9 cellular contexts compared by ENCODE assay signal in genomic region chr1:69569281-69569970, GRCh38. TPM values are rescaled to one million over a fixed set of nuclear protein-coding genes. Genes with fewer than 3 reads are reported as not detected.
DNase-seq lines count a peak whose midpoint lies in the region; ATAC-seq and TF ChIP-seq lines count a peak whose summit lies in the region.
"Had no signal": no experiment of that assay in that cellular context is flagged by ENCODE, and none has a peak within 500 bp of the region (broad histone marks: within the 10 kb centered on the region; RNA-seq: fewer than 3 reads in every experiment).

No MANE protein-coding gene starts in this region.

- H3K27me3 ChIP-seq in Caco-2 (replicated peaks; ENCODE audit: control insufficient read depth, insufficient read depth, low read length) (no peaks in the 10 kb centered on the region), neuron (ENCODE audit: insufficient read depth, low read length) (peaks cover 23% of the 10 kb centered on the region), prostate gland (replicated peaks; ENCODE audit: insufficient read depth) (no peaks in the 10 kb centered on the region), Peyer's patch (peaks cover 0 to 12% of the 10 kb centered on the region in 2 donors)

- no peaks in the 10 kb centered on the region for H3K9me3 ChIP-seq in Caco-2
- no peaks in the 10 kb centered on the region for H3K9me3 ChIP-seq in neuron (ENCODE audit: low read length)
- H3K9me3 ChIP-seq in prostate gland = no peaks in the 10 kb centered on the region
- H3K9me3 ChIP-seq in Peyer's patch = no peaks in the 10 kb centered on the region

- H3K27me3 Mint-ChIP-seq in Caco-2 (ENCODE audit: insufficient read depth, unreplicated experiment) (no peaks in the 10 kb centered on the region), endothelial cell (ENCODE audit: unreplicated experiment) (peaks cover 13% of the 10 kb centered on the region)

- CTCF ChIA-PET in Caco-2 (lab: Charles Lee) = no interaction called here

- H3K4me1 Mint-ChIP-seq in Caco-2 (ENCODE audit: low read depth, unreplicated experiment) = no peaks in the 10 kb centered on the region
- peaks cover 18% of the 10 kb centered on the region for H3K4me1 Mint-ChIP-seq in endothelial cell (ENCODE audit: unreplicated experiment)

- DNase-seq in Caco-2 (no peak), M059J (ENCODE audit: low read depth) (peak; percentile 26), endothelial cell (ENCODE audit: low spot score) (peak; percentile 11), prostate gland (ENCODE audit: low spot score) (no peak), Peyer's patch (no peak)
- DNase-seq: stimulated activated CD4-positive, alpha-beta T cell treated with anti-CD3 and anti-CD28 coated beads, Interleukin-15, amount 100 ng/mL, for 24 hours had no signal

- H3K4me1 ChIP-seq in Caco-2 (0 out of 2 replicates have a peak, but pooled peaks cover 3% of the 10 kb centered on the region), neuron (ENCODE audit: insufficient read depth, low read length) (peaks cover 28% of the 10 kb centered on the region), prostate gland (replicated peaks) (no peaks in the 10 kb centered on the region), Peyer's patch (peaks cover 0 to 15% (median 0%) of the 10 kb centered on the region in 4 donors)

- TF ChIP-seq CTCF in Caco-2 (IDR thresholded peaks at IDR 0.05; ENCODE audit: insufficient read depth in 1 of 2, low read depth in 1 of 2, low read length in 1 of 2, severe bottlenecking in 1 of 2, unreplicated experiment in 1 of 2) (no peak), endothelial cell (IDR thresholded peaks at IDR 0.05; ENCODE audit: unreplicated experiment) (no peak), prostate gland (IDR thresholded peaks at IDR 0.05) (no peak), Peyer's patch (IDR thresholded peaks at IDR 0.05) (no peak)

- H3K36me3 ChIP-seq in Caco-2 (ENCODE audit: control insufficient read depth, insufficient read depth, low read length) = no peaks in the 10 kb centered on the region
- no peaks in the 10 kb centered on the region for H3K36me3 ChIP-seq in neuron (ENCODE audit: insufficient read depth, low read length)
- H3K36me3 ChIP-seq in prostate gland = no peaks in the 10 kb centered on the region
- H3K36me3 ChIP-seq in Peyer's patch = no peaks in the 10 kb centered on the region

- H3K4me3 Mint-ChIP-seq in Caco-2 (ENCODE audit: unreplicated experiment) = peak overlapping the region; percentile 97
- peak overlapping the region; percentile 87 for H3K4me3 Mint-ChIP-seq in endothelial cell (ENCODE audit: unreplicated experiment)

- H3K27ac Mint-ChIP-seq in Caco-2 (ENCODE audit: unreplicated experiment) (no peak overlapping the region), endothelial cell (ENCODE audit: unreplicated experiment) (no peak overlapping the region)

- POLR2A ChIA-PET in Caco-2 (lab: Charles Lee) = no interaction called here

- WGBS in prostate gland = 2% methylated on average over 26 of the region's 26 CpGs

- H3K4me3 ChIP-seq in Caco-2 (ENCODE audit: low read depth, low read length) (peak overlapping the region; percentile 48), neuron (ENCODE audit: low read length) (peak overlapping the region; percentile 25), prostate gland (peak overlapping the region in 1 of 2 donors; percentile 38), Peyer's patch (peak overlapping the region in 2 of 4 donors; percentile 2 to 44)

- H2AFZ ChIP-seq in neuron (ENCODE audit: low read depth, low read length) = no peak overlapping the region

- H3K36me3 Mint-ChIP-seq in Caco-2 (ENCODE audit: insufficient read depth, unreplicated experiment) (peaks cover 7% of the 10 kb centered on the region), endothelial cell (ENCODE audit: low read depth, unreplicated experiment) (peaks cover 5% of the 10 kb centered on the region)

- H3K9me3 Mint-ChIP-seq in Caco-2 (ENCODE audit: unreplicated experiment) = no peaks in the 10 kb centered on the region
- no peaks in the 10 kb centered on the region for H3K9me3 Mint-ChIP-seq in endothelial cell (ENCODE audit: unreplicated experiment)

- H3K27ac ChIP-seq in prostate gland = no peak overlapping the region
- H3K27ac ChIP-seq in Peyer's patch = no peak overlapping the region

- ATAC-seq in GM19455 (IDR thresholded peaks at IDR 0.05; ENCODE audit: unreplicated experiment) = no peak
- ATAC-seq in activated CD4-positive, CD25-positive, alpha-beta regulatory T cell treated with anti-CD3 and anti-CD28 coated beads, Interleukin-2, amount 50 U/mL, for 24 hours = no peak

- BruUV-seq in Caco-2 (replicated peaks; lab: Mats Ljungman, UMichigan) = TSS peak; percentile 20

- TF ChIP-seq POLR2A in prostate gland (IDR thresholded peaks at IDR 0.05) = no peak
- no peak for TF ChIP-seq POLR2A in Peyer's patch (IDR thresholded peaks at IDR 0.05)

- intact Hi-C loops in Caco-2 (cut with micrococcal nuclease; ENCODE audit: unreplicated experiment) (loop anchor here (5.0 kb wide), 2 partner anchors 72 to 142 kb away; no protein-coding TSS in a partner anchor), prostate gland (cut with DNase I) (no loop called here)

RNA-seq across cellular contexts. Expression of gene LRRC7, which starts 1.7 kb away (rescaled TPM):
- total RNA-seq in Caco-2 (2022) (8.5 and 10.6 TPM in 2 replicates), endothelial cell (ENCODE audit: unreplicated experiment) (not detected), prostate gland (1 to 10 TPM; 2.8 to 3.0 TPM), Peyer's patch (1 to 10 TPM in 1 of 4 donors, under 1 TPM in 3; 0.40 to 1.7 (median 0.63) TPM)
- total RNA-seq in M059J (2014; rRNA removed; shearing (Covaris generic)) = 0.37 and 0.49 TPM in 2 replicates

Comparison
In these comparisons a context has a peak if more than half of its experiments do, and no peak if none do; other contexts are left out.
1. DNase-seq: peak in M059J (single experiment) and endothelial cell (single experiment); none in Caco-2 (0 of 2), prostate gland (single experiment) and Peyer's patch (0 of 3).